ENCODE assay signal across 8 cellular contexts in genomic region chr19:1269478-1270167, GRCh38. TPM values are rescaled to one million over a fixed set of nuclear protein-coding genes. Genes with fewer than 3 reads are reported as not detected.
A peak's percentile ranks its signal among the peaks of the same experiment; 100 is the strongest.
DNase-seq lines count a peak whose midpoint lies in the region; ATAC-seq and TF ChIP-seq lines count a peak whose summit lies in the region.

No MANE protein-coding gene starts in this region.

- ATAC-seq in GM21723 (IDR thresholded peaks at IDR 0.05; ENCODE audit: unreplicated experiment), result peak; percentile 22

- H3K36me3 ChIP-seq in KMS-11 (ENCODE audit: insufficient read depth) (peaks cover 25% of the 10 kb centered on the region; the same call in 1 of the 2 replicates), neutrophil (peaks cover 43% of the 10 kb centered on the region), thyroid gland (peaks cover 38 to 47% of the 10 kb centered on the region in 2 donors)

- intact Hi-C loops in activated naive CD4-positive, alpha-beta T cell treated with anti-CD3 and anti-CD28 coated beads for 36 hours (cut with micrococcal nuclease), result loop anchor here (1.0 to 10.0 kb wide), 6 partner anchors 8 to 607 kb away; partner anchors contain the start of genes MBD3, PTBP1, RNF126 and STK11
- intact Hi-C loops in thyroid gland (cut with DNase I), result no loop called here

- no peak for TF ChIP-seq CTCF in KMS-11 (conservative IDR thresholded peaks at IDR 0.05; ENCODE audit: low read depth, low read length)
- no peak for TF ChIP-seq CTCF in neutrophil (IDR thresholded peaks at IDR 0.05)
- peak in 1 of 6 experiments; percentile 18 for TF ChIP-seq CTCF in thyroid gland (IDR thresholded peaks at IDR 0.05)

- CTCF ChIA-PET in activated naive CD4-positive, alpha-beta T cell treated with anti-CD3 and anti-CD28 coated beads for 36 hours (lab: Charles Lee), result interaction anchor here (0.5 to 11.1 kb wide), 2 partner anchors 26 to 151 kb away, joined by 6 to 233 read pairs; partner anchors contain the start of gene ATP5F1D

- peak overlapping the region; percentile 72 for H3K9ac ChIP-seq in KMS-11

- peak overlapping the region; percentile 83 for H3K27ac Mint-ChIP-seq in activated naive CD4-positive, alpha-beta T cell treated with anti-CD3 and anti-CD28 coated beads for 36 hours

- H3K27ac ChIP-seq in KMS-11 (peak overlapping the region; percentile 81), neutrophil (peak overlapping the region; percentile 99), thyroid gland (peak overlapping the region; percentile 84 to 95 (median 93))

- WGBS in thyroid gland, 2 donors, result 0 to 1% methylated on average over 22 to 35 of the region's 63 CpGs

- DNase-seq in EH (ENCODE audit: low read depth) (peak; percentile 92), SHP77 (lab: John Stamatoyannopoulos, UW) (peak; percentile 59 to 75), germinal center (ENCODE audit: low spot score) (peak; percentile 88), thyroid gland (peak; percentile 88 to 89)
- peak; percentile 89 for DNase-seq in activated naive CD4-positive, alpha-beta T cell treated with anti-CD3 and anti-CD28 coated beads for 36 hours

- H2AFZ ChIP-seq in KMS-11 (ENCODE audit: low read depth), result no peak overlapping the region

- H3K4me1 ChIP-seq in KMS-11 (ENCODE audit: low read depth, poor library complexity, severe bottlenecking) (peaks cover 35% of the 10 kb centered on the region), neutrophil (ENCODE audit: control insufficient read depth in 1 of 2, insufficient read depth in 1 of 2, low read depth in 1 of 2, low read length in 1 of 2) (peaks cover 86 to 95% of the 10 kb centered on the region in 2 experiments), thyroid gland (peaks cover 58 to 87% of the 10 kb centered on the region in 2 donors)

- no peaks in the 10 kb centered on the region for H4K20me1 ChIP-seq in KMS-11 (ENCODE audit: insufficient read depth)

- peak overlapping the region; percentile 95 for H3K4me2 ChIP-seq in KMS-11

- H3K4me1 Mint-ChIP-seq in activated naive CD4-positive, alpha-beta T cell treated with anti-CD3 and anti-CD28 coated beads for 36 hours (ENCODE audit: low read depth), result peaks cover 68% of the 10 kb centered on the region

- peak in 1 of 2 donors; percentile 65 for TF ChIP-seq POLR2A in thyroid gland (IDR thresholded peaks at IDR 0.05)

- H3K36me3 Mint-ChIP-seq in activated naive CD4-positive, alpha-beta T cell treated with anti-CD3 and anti-CD28 coated beads for 36 hours (ENCODE audit: low read depth), result peaks cover 46% of the 10 kb centered on the region

- no peaks in the 10 kb centered on the region for H3K9me3 Mint-ChIP-seq in activated naive CD4-positive, alpha-beta T cell treated with anti-CD3 and anti-CD28 coated beads for 36 hours

- H3K27me3 ChIP-seq in KMS-11 (ENCODE audit: insufficient read depth, low read depth), result no peaks in the 10 kb centered on the region
- peaks cover 8% of the 10 kb centered on the region for H3K27me3 ChIP-seq in neutrophil
- no peaks in the 10 kb centered on the region for H3K27me3 ChIP-seq in thyroid gland

- peaks cover 36% of the 10 kb centered on the region for H3K79me2 ChIP-seq in KMS-11 (ENCODE audit: insufficient read depth, low read depth)

- H3K4me3 ChIP-seq in KMS-11 (IDR thresholded peaks at IDR 0.05; ENCODE audit: insufficient read depth, low read depth, low read length) (peak overlapping the region; percentile 50), neutrophil (ENCODE audit: low read depth in 1 of 2, low read length in 1 of 2) (peak overlapping the region; percentile 76 to 80), thyroid gland (replicated peaks in 1 of 3) (peak overlapping the region; percentile 21 to 82 (median 48))

- H3K9me3 ChIP-seq in neutrophil, result no peaks in the 10 kb centered on the region
- H3K9me3 ChIP-seq in thyroid gland, result no peaks in the 10 kb centered on the region

- H3K4me3 Mint-ChIP-seq in activated naive CD4-positive, alpha-beta T cell treated with anti-CD3 and anti-CD28 coated beads for 36 hours, result peak overlapping the region; percentile 87

- no peaks in the 10 kb centered on the region for H3K27me3 Mint-ChIP-seq in activated naive CD4-positive, alpha-beta T cell treated with anti-CD3 and anti-CD28 coated beads for 36 hours (ENCODE audit: low read depth)

RNA-seq across cellular contexts. Expression of gene CIRBP, which starts 0.5 kb away (rescaled TPM):
- 100 to 1,000 TPM; 167 to 183 TPM for total RNA-seq in activated naive CD4-positive, alpha-beta T cell treated with anti-CD3 and anti-CD28 coated beads for 36 hours
- 1,000 to 10,000 TPM in 2 of 4 donors, 100 to 1,000 TPM in 2; 679 to 1,194 (median 893) TPM for total RNA-seq in thyroid gland

RNA-seq across cellular contexts. Expression of gene FAM174C, which starts 5.7 kb away (rescaled TPM):
- 10 to 100 TPM; 62.8 to 65.3 TPM for total RNA-seq in activated naive CD4-positive, alpha-beta T cell treated with anti-CD3 and anti-CD28 coated beads for 36 hours
- 100 to 1,000 TPM in 1 of 4 donors, 10 to 100 TPM in 3; 50.8 to 114 (median 64.6) TPM for total RNA-seq in thyroid gland

RNA-seq across cellular contexts. Expression of gene EFNA2, which starts 16.1 kb away (rescaled TPM):
- not detected for total RNA-seq in activated naive CD4-positive, alpha-beta T cell treated with anti-CD3 and anti-CD28 coated beads for 36 hours
- not detected for total RNA-seq in thyroid gland

RNA-seq across cellular contexts. Expression of gene MIDN, which starts 21.2 kb away (rescaled TPM):
- total RNA-seq in activated naive CD4-positive, alpha-beta T cell treated with anti-CD3 and anti-CD28 coated beads for 36 hours, result 10 to 100 TPM; 50.1 to 52.9 TPM
- 10 to 100 TPM; 16.2 to 89.2 (median 17.9) TPM for total RNA-seq in thyroid gland

RNA-seq across cellular contexts. Expression of gene ATP5F1D, which starts 28.1 kb away (rescaled TPM):
- 100 to 1,000 TPM; 153 TPM for total RNA-seq in activated naive CD4-positive, alpha-beta T cell treated with anti-CD3 and anti-CD28 coated beads for 36 hours
- total RNA-seq in thyroid gland, result 100 to 1,000 TPM in 1 of 4 donors, 10 to 100 TPM in 3; 39.2 to 182 (median 83.0) TPM

Comparison
In these comparisons a context has a peak if more than half of its experiments do, and no peak if none do; other contexts are left out.
1. Peak in every context shown above with its lines: DNase-seq, ATAC-seq, H3K4me3 ChIP-seq and H3K27ac ChIP-seq.